8 cellular contexts compared by ENCODE assay signal in the genomic region with DNA sequence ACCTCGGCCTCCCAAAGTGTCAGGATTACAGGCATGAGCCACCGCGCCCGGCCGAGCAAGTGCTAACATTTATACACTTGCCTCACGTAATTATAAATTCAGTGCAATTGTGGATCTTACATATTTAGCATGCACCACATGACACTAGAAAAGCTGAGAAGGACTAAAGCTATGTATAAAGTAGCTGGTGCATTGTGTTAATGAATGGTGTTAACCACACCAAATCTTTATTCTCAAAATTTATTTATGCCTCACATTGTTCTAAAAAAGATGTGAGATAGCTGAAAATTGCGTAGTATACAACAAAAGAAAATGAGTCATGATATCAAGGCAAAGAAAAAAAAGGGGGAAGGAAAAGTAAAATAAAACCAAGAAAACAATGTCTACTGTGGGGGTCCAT. TPM values are rescaled to one million over a fixed set of nuclear protein-coding genes. Genes with fewer than 3 reads are reported as not detected.
"Had no signal": no experiment of that assay in that cellular context is flagged by ENCODE, and none has a peak within 500 bp of the region (broad histone marks: within the 10 kb centered on the region; RNA-seq: fewer than 3 reads in every experiment).

No MANE protein-coding gene starts in this region.

- FAIRE-seq: HTR-8/SVneo, K562 had no signal

- H3K4me3 ChIP-seq: K562 had no signal

- H3K27ac ChIP-seq: HL-60 had no signal

- ATAC-seq: K562 had no signal

- DNase-seq: IMR-90, KBM-7, KG1 had no signal

RNA-seq across cellular contexts. Expression of gene GDA, which starts 54.8 kb away (rescaled TPM):
- total RNA-seq: HT1080, IMR-90 had no signal
- polyA plus RNA-seq: IgD-negative memory B cell, IMR-90 had no signal
